Comparison of ENCODE assay signal across 1 cellular context in genomic region chr2:46942143-46942526, GRCh38.
TF ChIP-seq lines count a peak whose summit lies in the region.

No MANE protein-coding gene starts in this region.

TF ChIP-seq in SK-N-SH treated with all-trans-retinoic acid at 6 μM for 48 hours, 23 proteins besides CTCF, POLR2A, EP300 and RAD21 (continued from another document):
- no peak for TF ChIP-seq BACH2 (CRISPR knock-in tag; IDR thresholded peaks at IDR 0.05; ENCODE audit: borderline replicate concordance)
- TF ChIP-seq, protein P1, sequence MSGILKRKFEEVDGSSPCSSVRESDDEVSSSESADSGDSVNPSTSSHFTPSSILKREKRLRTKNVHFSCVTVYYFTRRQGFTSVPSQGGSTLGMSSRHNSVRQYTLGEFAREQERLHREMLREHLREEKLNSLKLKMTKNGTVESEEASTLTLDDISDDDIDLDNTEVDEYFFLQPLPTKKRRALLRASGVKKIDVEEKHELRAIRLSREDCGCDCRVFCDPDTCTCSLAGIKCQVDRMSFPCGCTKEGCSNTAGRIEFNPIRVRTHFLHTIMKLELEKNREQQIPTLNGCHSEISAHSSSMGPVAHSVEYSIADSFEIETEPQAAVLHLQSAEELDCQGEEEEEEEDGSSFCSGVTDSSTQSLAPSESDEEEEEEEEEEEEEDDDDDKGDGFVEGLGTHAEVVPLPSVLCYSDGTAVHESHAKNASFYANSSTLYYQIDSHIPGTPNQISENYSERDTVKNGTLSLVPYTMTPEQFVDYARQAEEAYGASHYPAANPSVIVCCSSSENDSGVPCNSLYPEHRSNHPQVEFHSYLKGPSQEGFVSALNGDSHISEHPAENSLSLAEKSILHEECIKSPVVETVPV (CRISPR knock-in tag; IDR thresholded peaks at IDR 0.05), result no peak
- no peak for TF ChIP-seq OSR1 (CRISPR knock-in tag; IDR thresholded peaks at IDR 0.05)
- no peak for TF ChIP-seq ZC3H10 (CRISPR knock-in tag; IDR thresholded peaks at IDR 0.05)
- no peak for TF ChIP-seq POU6F1 (CRISPR knock-in tag; IDR thresholded peaks at IDR 0.05; ENCODE audit: borderline replicate concordance, low read depth)
TF ChIP-seq in SK-N-SH treated with all-trans-retinoic acid at 6 μM for 48 hours: peak in this region for 0.
